In the genomic region with DNA sequence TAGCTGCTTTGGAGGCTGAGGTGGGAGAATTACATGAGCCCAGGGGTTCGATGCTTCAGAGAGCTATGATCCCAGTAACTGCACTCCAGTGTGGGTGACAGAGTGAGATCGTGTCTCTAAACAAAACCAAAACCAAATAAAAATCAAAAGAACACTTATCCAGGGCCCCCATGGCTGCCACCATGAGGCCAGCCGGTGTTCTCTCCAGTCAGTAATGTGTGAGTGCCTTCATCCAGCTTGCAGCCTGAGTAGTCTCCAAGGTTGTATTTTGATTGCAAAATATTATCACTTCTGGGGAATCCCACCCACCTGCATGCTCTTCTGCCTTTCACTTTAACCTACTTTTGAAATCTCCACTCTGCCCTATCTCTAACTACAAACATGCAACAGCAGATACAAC, we compare ENCODE assay signal across 5 cellular contexts.
"Had no signal": no experiment of that assay in that cellular context is flagged by ENCODE, and none has a peak within 500 bp of the region (broad histone marks: within the 10 kb centered on the region; RNA-seq: fewer than 3 reads in every experiment).

No MANE protein-coding gene starts in this region.

- DNase-seq: H9, HCEC 1CT, KG1 had no signal

- ATAC-seq: GM23338, HepG2 had no signal
